17 cellular contexts compared by ENCODE assay signal in genomic region chr12:31482816-31483215, GRCh38.
A peak's percentile ranks its signal among the peaks of the same experiment; 100 is the strongest.
DNase-seq lines count a peak whose midpoint lies in the region; ATAC-seq and TF ChIP-seq lines count a peak whose summit lies in the region.
"Had no signal": no experiment of that assay in that cellular context is flagged by ENCODE, and none has a peak within 500 bp of the region (broad histone marks: within the 10 kb centered on the region; RNA-seq: fewer than 3 reads in every experiment).

No MANE protein-coding gene starts in this region.

- H3K27me3 Mint-ChIP-seq in activated T-helper 1 cell treated with anti-CD3 and anti-CD28 coated beads, Interleukin-12 subunit alpha, Interleukin-12 subunit beta, Interleukin-2, Interleukin-4 antibody, amounts not matched to agents 30 ng/mL and 10 ng/mL and 1 ng/mL, durations not matched to agents 14 hours and 24 hours and 36 hours (ENCODE audit: insufficient read depth): no peaks in the 10 kb centered on the region
- H3K27me3 Mint-ChIP-seq: activated T-helper 17 cell treated with anti-CD3 and anti-CD28 coated beads, Interleukin-2, amount 50 U/mL, for 72 hours had no signal

- H3K4me3 ChIP-seq in astrocyte of the spinal cord (ENCODE audit: low read depth, low read length): no peak overlapping the region
- H3K4me3 ChIP-seq: heart right ventricle, right lobe of liver had no signal

- no peak overlapping the region for H3K27ac Mint-ChIP-seq in activated T-helper 1 cell treated with anti-CD3 and anti-CD28 coated beads, Interleukin-12 subunit alpha, Interleukin-12 subunit beta, Interleukin-2, Interleukin-4 antibody, amounts not matched to agents 30 ng/mL and 10 ng/mL and 1 ng/mL, durations not matched to agents 14 hours and 24 hours and 36 hours
- H3K27ac Mint-ChIP-seq: activated T-helper 17 cell treated with anti-CD3 and anti-CD28 coated beads, Interleukin-2, amount 50 U/mL, for 72 hours; CD8-positive, alpha-beta memory T cell had no signal

- peak; percentile 10 for DNase-seq in AG20443 (ENCODE audit: low spot score)
- DNase-seq in M059J (ENCODE audit: low read depth): peak; percentile 94
- peak; percentile 44 for DNase-seq in astrocyte of the spinal cord (ENCODE audit: low read depth, low spot score)
- peak; percentile 26 for DNase-seq in iris pigment epithelial cell (ENCODE audit: low read depth)
- no peak for DNase-seq in activated T-helper 1 cell treated with anti-CD3 and anti-CD28 coated beads, Interleukin-12 subunit alpha, Interleukin-12 subunit beta, Interleukin-2, Interleukin-4 antibody, amounts not matched to agents 30 ng/mL and 10 ng/mL and 1 ng/mL, durations not matched to agents 14 hours and 24 hours and 36 hours (ENCODE audit: low spot score)
- no peak for DNase-seq in NCI-H146 (lab: John Stamatoyannopoulos, UW)
- DNase-seq: amniotic stem cell; CD8-positive, alpha-beta memory T cell; erythroblast; H7; heart right ventricle; kidney; NCI-H2107; right lobe of liver had no signal

- no peaks in the 10 kb centered on the region for H3K36me3 Mint-ChIP-seq in activated T-helper 1 cell treated with anti-CD3 and anti-CD28 coated beads, Interleukin-12 subunit alpha, Interleukin-12 subunit beta, Interleukin-2, Interleukin-4 antibody, amounts not matched to agents 30 ng/mL and 10 ng/mL and 1 ng/mL, durations not matched to agents 14 hours and 24 hours and 36 hours (ENCODE audit: low read depth)
- H3K36me3 Mint-ChIP-seq: CD8-positive, alpha-beta memory T cell had no signal

- no peak for ATAC-seq in GM21717 (IDR thresholded peaks at IDR 0.05; ENCODE audit: unreplicated experiment)
- ATAC-seq in GM18870 (IDR thresholded peaks at IDR 0.05; ENCODE audit: unreplicated experiment): no peak
- ATAC-seq: activated T-helper 17 cell treated with anti-CD3 and anti-CD28 coated beads, Interleukin-2, amount 50 U/mL, for 72 hours; right lobe of liver had no signal

- H3K9me3 Mint-ChIP-seq in activated T-helper 1 cell treated with anti-CD3 and anti-CD28 coated beads, Interleukin-12 subunit alpha, Interleukin-12 subunit beta, Interleukin-2, Interleukin-4 antibody, amounts not matched to agents 30 ng/mL and 10 ng/mL and 1 ng/mL, durations not matched to agents 14 hours and 24 hours and 36 hours: no peaks in the 10 kb centered on the region
- H3K9me3 Mint-ChIP-seq: activated T-helper 17 cell treated with anti-CD3 and anti-CD28 coated beads, Interleukin-2, amount 50 U/mL, for 72 hours; CD8-positive, alpha-beta memory T cell had no signal

- no peak for TF ChIP-seq CTCF in astrocyte of the spinal cord (IDR thresholded peaks at IDR 0.05; ENCODE audit: low read depth, low read length)

- no peak overlapping the region for H3K4me3 Mint-ChIP-seq in activated T-helper 1 cell treated with anti-CD3 and anti-CD28 coated beads, Interleukin-12 subunit alpha, Interleukin-12 subunit beta, Interleukin-2, Interleukin-4 antibody, amounts not matched to agents 30 ng/mL and 10 ng/mL and 1 ng/mL, durations not matched to agents 14 hours and 24 hours and 36 hours
- H3K4me3 Mint-ChIP-seq: activated T-helper 17 cell treated with anti-CD3 and anti-CD28 coated beads, Interleukin-2, amount 50 U/mL, for 72 hours; CD8-positive, alpha-beta memory T cell had no signal

- no peaks in the 10 kb centered on the region for H3K4me1 Mint-ChIP-seq in activated T-helper 1 cell treated with anti-CD3 and anti-CD28 coated beads, Interleukin-12 subunit alpha, Interleukin-12 subunit beta, Interleukin-2, Interleukin-4 antibody, amounts not matched to agents 30 ng/mL and 10 ng/mL and 1 ng/mL, durations not matched to agents 14 hours and 24 hours and 36 hours (ENCODE audit: low read depth)
- H3K4me1 Mint-ChIP-seq: activated T-helper 17 cell treated with anti-CD3 and anti-CD28 coated beads, Interleukin-2, amount 50 U/mL, for 72 hours; CD8-positive, alpha-beta memory T cell had no signal

- intact Hi-C loops in activated T-helper 1 cell treated with anti-CD3 and anti-CD28 coated beads, Interleukin-12 subunit alpha, Interleukin-12 subunit beta, Interleukin-2, Interleukin-4 antibody, amounts not matched to agents 30 ng/mL and 10 ng/mL and 1 ng/mL, durations not matched to agents 14 hours and 24 hours and 36 hours (cut with micrococcal nuclease): no loop called here

- in situ Hi-C loops in astrocyte of the spinal cord (cut with HindIII; ENCODE audit: low sequenced_read_pairs): no loop called here

Comparison
In these comparisons a context has a peak if more than half of its experiments do, and no peak if none do; other contexts are left out.
1. DNase-seq: peak in AG20443 (single experiment), M059J (single experiment), astrocyte of the spinal cord (single experiment) and iris pigment epithelial cell (single experiment); none in activated T-helper 1 cell treated with anti-CD3 and anti-CD28 coated beads, Interleukin-12 subunit alpha, Interleukin-12 subunit beta, Interleukin-2, Interleukin-4 antibody, amounts not matched to agents 30 ng/mL and 10 ng/mL and 1 ng/mL, durations not matched to agents 14 hours and 24 hours and 36 hours (single experiment) and NCI-H146 (single experiment).